In the genomic region with DNA sequence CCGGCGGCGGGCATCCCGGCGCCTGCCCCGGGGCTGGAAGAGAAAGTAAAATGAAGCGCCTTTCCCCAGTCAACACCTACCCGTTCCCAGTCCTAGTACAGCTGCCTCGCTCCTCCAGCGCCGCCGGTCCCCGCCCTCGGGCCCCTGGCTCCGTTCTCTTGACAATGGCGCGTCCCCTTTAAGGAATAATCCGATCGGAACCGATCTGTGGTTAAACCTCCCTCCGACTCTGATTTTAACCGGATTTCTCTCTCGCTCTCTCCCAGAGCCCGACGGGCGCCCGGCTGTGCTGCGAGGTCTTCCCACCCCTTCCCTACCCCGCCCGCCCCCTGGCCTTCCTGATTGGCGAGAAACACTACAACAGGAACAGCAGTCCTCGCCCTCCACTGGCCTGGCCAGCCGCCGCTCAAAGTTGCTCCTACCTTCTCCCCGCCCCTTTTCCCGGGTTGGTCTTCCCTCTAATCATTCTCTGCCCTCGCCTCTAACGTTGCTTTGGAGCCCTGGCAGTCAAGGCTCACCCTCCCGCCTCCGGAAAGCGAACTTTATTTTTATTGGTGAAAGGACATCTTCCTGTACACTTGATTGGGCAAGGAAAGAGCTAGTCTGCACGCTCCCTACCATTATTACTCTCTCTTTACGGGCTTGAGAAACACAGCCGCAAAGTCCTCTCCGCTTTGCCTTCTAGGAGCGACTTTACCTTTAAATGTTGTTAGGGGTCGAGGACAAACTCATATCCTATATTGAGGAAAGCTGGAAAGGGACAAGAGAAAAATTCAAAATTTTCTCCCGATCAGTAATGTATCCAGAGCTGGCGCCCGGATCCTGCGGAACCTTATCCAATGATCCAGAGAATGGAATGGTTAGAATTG, we compare ENCODE assay signal across 1 cellular context.
TF ChIP-seq lines count a peak whose summit lies in the region.

A gene (minus strand): TSS at position 282 of the 869 bp plus-strand sequence. CDS start 145,869 bp downstream, outside the sequence.

TF ChIP-seq in HepG2, 621 proteins besides CTCF, POLR2A, EP300 and RAD21 (continued from another document and continues in another):
- TF ChIP-seq, protein P1, sequence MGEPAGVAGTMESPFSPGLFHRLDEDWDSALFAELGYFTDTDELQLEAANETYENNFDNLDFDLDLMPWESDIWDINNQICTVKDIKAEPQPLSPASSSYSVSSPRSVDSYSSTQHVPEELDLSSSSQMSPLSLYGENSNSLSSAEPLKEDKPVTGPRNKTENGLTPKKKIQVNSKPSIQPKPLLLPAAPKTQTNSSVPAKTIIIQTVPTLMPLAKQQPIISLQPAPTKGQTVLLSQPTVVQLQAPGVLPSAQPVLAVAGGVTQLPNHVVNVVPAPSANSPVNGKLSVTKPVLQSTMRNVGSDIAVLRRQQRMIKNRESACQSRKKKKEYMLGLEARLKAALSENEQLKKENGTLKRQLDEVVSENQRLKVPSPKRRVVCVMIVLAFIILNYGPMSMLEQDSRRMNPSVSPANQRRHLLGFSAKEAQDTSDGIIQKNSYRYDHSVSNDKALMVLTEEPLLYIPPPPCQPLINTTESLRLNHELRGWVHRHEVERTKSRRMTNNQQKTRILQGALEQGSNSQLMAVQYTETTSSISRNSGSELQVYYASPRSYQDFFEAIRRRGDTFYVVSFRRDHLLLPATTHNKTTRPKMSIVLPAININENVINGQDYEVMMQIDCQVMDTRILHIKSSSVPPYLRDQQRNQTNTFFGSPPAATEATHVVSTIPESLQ (CRISPR knock-in tag; conservative IDR thresholded peaks at IDR 0.05): no peak
- TF ChIP-seq GATAD1 (CRISPR knock-in tag; IDR thresholded peaks at IDR 0.05) (peak; percentile 29; the same call in 1 of the 2 replicates), MATR3 (CRISPR knock-in tag; IDR thresholded peaks at IDR 0.05) (no peak), ZNF260 (CRISPR knock-in tag; IDR thresholded peaks at IDR 0.05; ENCODE audit: borderline replicate concordance, low read depth) (no peak), RELA (CRISPR knock-in tag; IDR thresholded peaks at IDR 0.05) (no peak), ZMYM2 (CRISPR knock-in tag; IDR thresholded peaks at IDR 0.05) (no peak), ELF1 (CRISPR knock-in tag; IDR thresholded peaks at IDR 0.05) (peak; percentile 57), ETV6 (CRISPR knock-in tag; conservative IDR thresholded peaks at IDR 0.05) (no peak), NFKBIZ (CRISPR knock-in tag; IDR thresholded peaks at IDR 0.05) (no peak), CEBPG (CRISPR knock-in tag; IDR thresholded peaks at IDR 0.05) (peak; percentile 36), ARNTL (CRISPR knock-in tag; IDR thresholded peaks at IDR 0.05) (0 out of 2 replicates have a peak, but pooled peaks have one; percentile 20), ZNF563 (CRISPR knock-in tag; IDR thresholded peaks at IDR 0.05) (no peak), MEF2D (CRISPR knock-in tag; IDR thresholded peaks at IDR 0.05) (no peak), ZNF510 (CRISPR knock-in tag; IDR thresholded peaks at IDR 0.05; ENCODE audit: low read depth) (no peak), CHD2 (IDR thresholded peaks at IDR 0.05; ENCODE audit: low read depth, low read length) (peak; percentile 73), KAT8 (CRISPR knock-in tag; IDR thresholded peaks at IDR 0.05) (peak; percentile 81), SMARCC2 (IDR thresholded peaks at IDR 0.05) (no peak), KLF15 (CRISPR knock-in tag; IDR thresholded peaks at IDR 0.05; ENCODE audit: borderline replicate concordance) (no peak), ZNF788 (CRISPR knock-in tag; IDR thresholded peaks at IDR 0.05; ENCODE audit: borderline replicate concordance) (no peak), ZNF564 (CRISPR knock-in tag; IDR thresholded peaks at IDR 0.05) (0 out of 2 replicates have a peak, but pooled peaks have one; percentile 9), ZFP37 (CRISPR knock-in tag; IDR thresholded peaks at IDR 0.05; ENCODE audit: borderline replicate concordance) (no peak), HNRNPLL (IDR thresholded peaks at IDR 0.05; ENCODE audit: low read depth, low read length, poor library complexity, severe bottlenecking) (no peak), ZSCAN22 (CRISPR knock-in tag; IDR thresholded peaks at IDR 0.05) (no peak), PRMT3 (CRISPR knock-in tag; IDR thresholded peaks at IDR 0.05; ENCODE audit: borderline replicate concordance, low read depth) (no peak), ZNF17 (CRISPR knock-in tag; IDR thresholded peaks at IDR 0.05) (no peak), HNRNPK (IDR thresholded peaks at IDR 0.05; ENCODE audit: low read depth, low read length, poor library complexity, severe bottlenecking) (peak; percentile 28), SP4 (CRISPR knock-in tag; IDR thresholded peaks at IDR 0.05) (peak; percentile 87), HNRNPH1 (optimal IDR thresholded peaks at IDR 0.05; ENCODE audit: low read depth, low read length) (no peak), BCL6 (CRISPR knock-in tag; IDR thresholded peaks at IDR 0.05) (no peak), TBX2 (CRISPR knock-in tag; IDR thresholded peaks at IDR 0.05; ENCODE audit: borderline replicate concordance) (no peak), DNMT3B (CRISPR knock-in tag; conservative IDR thresholded peaks at IDR 0.05) (no peak), MEIS1 (CRISPR knock-in tag; IDR thresholded peaks at IDR 0.05; ENCODE audit: borderline replicate concordance) (no peak), TEAD2 (CRISPR knock-in tag; IDR thresholded peaks at IDR 0.05) (no peak), MAF1 (CRISPR knock-in tag; IDR thresholded peaks at IDR 0.05; ENCODE audit: borderline replicate concordance) (no peak), ZMYM4 (CRISPR knock-in tag; IDR thresholded peaks at IDR 0.05) (no peak; the same call in 1 of the 2 replicates), FOSL1 (CRISPR knock-in tag; IDR thresholded peaks at IDR 0.05; ENCODE audit: borderline replicate concordance) (no peak), HDAC1 (CRISPR knock-in tag; IDR thresholded peaks at IDR 0.05) (peak; percentile 3; the same call in 1 of the 2 replicates), SIX1 (CRISPR knock-in tag; IDR thresholded peaks at IDR 0.05; ENCODE audit: borderline replicate concordance) (no peak; the same call in 1 of the 2 replicates)
- TF ChIP-seq, protein P2, sequence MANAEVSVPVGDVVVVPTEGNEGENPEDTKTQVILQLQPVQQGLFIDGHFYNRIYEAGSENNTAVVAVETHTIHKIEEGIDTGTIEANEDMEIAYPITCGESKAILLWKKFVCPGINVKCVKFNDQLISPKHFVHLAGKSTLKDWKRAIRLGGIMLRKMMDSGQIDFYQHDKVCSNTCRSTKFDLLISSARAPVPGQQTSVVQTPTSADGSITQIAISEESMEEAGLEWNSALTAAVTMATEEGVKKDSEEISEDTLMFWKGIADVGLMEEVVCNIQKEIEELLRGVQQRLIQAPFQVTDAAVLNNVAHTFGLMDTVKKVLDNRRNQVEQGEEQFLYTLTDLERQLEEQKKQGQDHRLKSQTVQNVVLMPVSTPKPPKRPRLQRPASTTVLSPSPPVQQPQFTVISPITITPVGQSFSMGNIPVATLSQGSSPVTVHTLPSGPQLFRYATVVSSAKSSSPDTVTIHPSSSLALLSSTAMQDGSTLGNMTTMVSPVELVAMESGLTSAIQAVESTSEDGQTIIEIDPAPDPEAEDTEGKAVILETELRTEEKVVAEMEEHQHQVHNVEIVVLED (CRISPR knock-in tag; IDR thresholded peaks at IDR 0.05; ENCODE audit: borderline replicate concordance): no peak
- TF ChIP-seq, protein P3, sequence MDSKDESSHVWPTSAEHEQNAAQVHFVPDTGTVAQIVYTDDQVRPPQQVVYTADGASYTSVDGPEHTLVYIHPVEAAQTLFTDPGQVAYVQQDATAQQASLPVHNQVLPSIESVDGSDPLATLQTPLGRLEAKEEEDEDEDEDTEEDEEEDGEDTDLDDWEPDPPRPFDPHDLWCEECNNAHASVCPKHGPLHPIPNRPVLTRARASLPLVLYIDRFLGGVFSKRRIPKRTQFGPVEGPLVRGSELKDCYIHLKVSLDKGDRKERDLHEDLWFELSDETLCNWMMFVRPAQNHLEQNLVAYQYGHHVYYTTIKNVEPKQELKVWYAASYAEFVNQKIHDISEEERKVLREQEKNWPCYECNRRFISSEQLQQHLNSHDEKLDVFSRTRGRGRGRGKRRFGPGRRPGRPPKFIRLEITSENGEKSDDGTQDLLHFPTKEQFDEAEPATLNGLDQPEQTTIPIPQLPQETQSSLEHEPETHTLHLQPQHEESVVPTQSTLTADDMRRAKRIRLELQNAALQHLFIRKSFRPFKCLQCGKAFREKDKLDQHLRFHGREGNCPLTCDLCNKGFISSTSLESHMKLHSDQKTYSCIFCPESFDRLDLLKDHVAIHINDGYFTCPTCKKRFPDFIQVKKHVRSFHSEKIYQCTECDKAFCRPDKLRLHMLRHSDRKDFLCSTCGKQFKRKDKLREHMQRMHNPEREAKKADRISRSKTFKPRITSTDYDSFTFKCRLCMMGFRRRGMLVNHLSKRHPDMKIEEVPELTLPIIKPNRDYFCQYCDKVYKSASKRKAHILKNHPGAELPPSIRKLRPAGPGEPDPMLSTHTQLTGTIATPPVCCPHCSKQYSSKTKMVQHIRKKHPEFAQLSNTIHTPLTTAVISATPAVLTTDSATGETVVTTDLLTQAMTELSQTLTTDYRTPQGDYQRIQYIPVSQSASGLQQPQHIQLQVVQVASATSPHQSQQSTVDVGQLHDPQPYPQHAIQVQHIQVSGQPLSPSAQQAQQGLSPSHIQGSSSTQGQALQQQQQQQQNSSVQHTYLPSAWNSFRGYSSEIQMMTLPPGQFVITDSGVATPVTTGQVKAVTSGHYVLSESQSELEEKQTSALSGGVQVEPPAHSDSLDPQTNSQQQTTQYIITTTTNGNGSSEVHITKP (CRISPR knock-in tag; IDR thresholded peaks at IDR 0.05; ENCODE audit: low read depth): no peak
- TF ChIP-seq, protein P4, sequence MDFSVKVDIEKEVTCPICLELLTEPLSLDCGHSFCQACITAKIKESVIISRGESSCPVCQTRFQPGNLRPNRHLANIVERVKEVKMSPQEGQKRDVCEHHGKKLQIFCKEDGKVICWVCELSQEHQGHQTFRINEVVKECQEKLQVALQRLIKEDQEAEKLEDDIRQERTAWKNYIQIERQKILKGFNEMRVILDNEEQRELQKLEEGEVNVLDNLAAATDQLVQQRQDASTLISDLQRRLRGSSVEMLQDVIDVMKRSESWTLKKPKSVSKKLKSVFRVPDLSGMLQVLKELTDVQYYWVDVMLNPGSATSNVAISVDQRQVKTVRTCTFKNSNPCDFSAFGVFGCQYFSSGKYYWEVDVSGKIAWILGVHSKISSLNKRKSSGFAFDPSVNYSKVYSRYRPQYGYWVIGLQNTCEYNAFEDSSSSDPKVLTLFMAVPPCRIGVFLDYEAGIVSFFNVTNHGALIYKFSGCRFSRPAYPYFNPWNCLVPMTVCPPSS (IDR thresholded peaks at IDR 0.05): no peak
- TF ChIP-seq, protein P5, sequence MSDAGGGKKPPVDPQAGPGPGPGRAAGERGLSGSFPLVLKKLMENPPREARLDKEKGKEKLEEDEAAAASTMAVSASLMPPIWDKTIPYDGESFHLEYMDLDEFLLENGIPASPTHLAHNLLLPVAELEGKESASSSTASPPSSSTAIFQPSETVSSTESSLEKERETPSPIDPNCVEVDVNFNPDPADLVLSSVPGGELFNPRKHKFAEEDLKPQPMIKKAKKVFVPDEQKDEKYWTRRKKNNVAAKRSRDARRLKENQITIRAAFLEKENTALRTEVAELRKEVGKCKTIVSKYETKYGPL (CRISPR knock-in tag; IDR thresholded peaks at IDR 0.05): no peak
- TF ChIP-seq, protein P6, sequence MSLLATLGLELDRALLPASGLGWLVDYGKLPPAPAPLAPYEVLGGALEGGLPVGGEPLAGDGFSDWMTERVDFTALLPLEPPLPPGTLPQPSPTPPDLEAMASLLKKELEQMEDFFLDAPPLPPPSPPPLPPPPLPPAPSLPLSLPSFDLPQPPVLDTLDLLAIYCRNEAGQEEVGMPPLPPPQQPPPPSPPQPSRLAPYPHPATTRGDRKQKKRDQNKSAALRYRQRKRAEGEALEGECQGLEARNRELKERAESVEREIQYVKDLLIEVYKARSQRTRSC (CRISPR knock-in tag; IDR thresholded peaks at IDR 0.05; ENCODE audit: low read depth): no peak
- TF ChIP-seq, protein P7, sequence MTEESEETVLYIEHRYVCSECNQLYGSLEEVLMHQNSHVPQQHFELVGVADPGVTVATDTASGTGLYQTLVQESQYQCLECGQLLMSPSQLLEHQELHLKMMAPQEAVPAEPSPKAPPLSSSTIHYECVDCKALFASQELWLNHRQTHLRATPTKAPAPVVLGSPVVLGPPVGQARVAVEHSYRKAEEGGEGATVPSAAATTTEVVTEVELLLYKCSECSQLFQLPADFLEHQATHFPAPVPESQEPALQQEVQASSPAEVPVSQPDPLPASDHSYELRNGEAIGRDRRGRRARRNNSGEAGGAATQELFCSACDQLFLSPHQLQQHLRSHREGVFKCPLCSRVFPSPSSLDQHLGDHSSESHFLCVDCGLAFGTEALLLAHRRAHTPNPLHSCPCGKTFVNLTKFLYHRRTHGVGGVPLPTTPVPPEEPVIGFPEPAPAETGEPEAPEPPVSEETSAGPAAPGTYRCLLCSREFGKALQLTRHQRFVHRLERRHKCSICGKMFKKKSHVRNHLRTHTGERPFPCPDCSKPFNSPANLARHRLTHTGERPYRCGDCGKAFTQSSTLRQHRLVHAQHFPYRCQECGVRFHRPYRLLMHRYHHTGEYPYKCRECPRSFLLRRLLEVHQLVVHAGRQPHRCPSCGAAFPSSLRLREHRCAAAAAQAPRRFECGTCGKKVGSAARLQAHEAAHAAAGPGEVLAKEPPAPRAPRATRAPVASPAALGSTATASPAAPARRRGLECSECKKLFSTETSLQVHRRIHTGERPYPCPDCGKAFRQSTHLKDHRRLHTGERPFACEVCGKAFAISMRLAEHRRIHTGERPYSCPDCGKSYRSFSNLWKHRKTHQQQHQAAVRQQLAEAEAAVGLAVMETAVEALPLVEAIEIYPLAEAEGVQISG (CRISPR knock-in tag; IDR thresholded peaks at IDR 0.05): no peak; the same call in 1 of the 2 replicates
- TF ChIP-seq, protein P8, sequence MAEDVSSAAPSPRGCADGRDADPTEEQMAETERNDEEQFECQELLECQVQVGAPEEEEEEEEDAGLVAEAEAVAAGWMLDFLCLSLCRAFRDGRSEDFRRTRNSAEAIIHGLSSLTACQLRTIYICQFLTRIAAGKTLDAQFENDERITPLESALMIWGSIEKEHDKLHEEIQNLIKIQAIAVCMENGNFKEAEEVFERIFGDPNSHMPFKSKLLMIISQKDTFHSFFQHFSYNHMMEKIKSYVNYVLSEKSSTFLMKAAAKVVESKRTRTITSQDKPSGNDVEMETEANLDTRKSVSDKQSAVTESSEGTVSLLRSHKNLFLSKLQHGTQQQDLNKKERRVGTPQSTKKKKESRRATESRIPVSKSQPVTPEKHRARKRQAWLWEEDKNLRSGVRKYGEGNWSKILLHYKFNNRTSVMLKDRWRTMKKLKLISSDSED (CRISPR knock-in tag; IDR thresholded peaks at IDR 0.05): no peak
- TF ChIP-seq, protein P9, sequence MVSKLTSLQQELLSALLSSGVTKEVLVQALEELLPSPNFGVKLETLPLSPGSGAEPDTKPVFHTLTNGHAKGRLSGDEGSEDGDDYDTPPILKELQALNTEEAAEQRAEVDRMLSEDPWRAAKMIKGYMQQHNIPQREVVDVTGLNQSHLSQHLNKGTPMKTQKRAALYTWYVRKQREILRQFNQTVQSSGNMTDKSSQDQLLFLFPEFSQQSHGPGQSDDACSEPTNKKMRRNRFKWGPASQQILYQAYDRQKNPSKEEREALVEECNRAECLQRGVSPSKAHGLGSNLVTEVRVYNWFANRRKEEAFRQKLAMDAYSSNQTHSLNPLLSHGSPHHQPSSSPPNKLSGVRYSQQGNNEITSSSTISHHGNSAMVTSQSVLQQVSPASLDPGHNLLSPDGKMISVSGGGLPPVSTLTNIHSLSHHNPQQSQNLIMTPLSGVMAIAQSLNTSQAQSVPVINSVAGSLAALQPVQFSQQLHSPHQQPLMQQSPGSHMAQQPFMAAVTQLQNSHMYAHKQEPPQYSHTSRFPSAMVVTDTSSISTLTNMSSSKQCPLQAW (CRISPR knock-in tag; IDR thresholded peaks at IDR 0.05): 0 out of 2 replicates have a peak, but pooled peaks have one; percentile 6
